ENCODE assay signal across 1 cellular context in genomic region chr14:95956601-95957460, GRCh38.
TF ChIP-seq lines count a peak whose summit lies in the region.

No MANE protein-coding gene starts in this region.

TF ChIP-seq in GM23338, 12 proteins besides CTCF, POLR2A, EP300 and RAD21 (continued from another document):
- TF ChIP-seq, protein P1, sequence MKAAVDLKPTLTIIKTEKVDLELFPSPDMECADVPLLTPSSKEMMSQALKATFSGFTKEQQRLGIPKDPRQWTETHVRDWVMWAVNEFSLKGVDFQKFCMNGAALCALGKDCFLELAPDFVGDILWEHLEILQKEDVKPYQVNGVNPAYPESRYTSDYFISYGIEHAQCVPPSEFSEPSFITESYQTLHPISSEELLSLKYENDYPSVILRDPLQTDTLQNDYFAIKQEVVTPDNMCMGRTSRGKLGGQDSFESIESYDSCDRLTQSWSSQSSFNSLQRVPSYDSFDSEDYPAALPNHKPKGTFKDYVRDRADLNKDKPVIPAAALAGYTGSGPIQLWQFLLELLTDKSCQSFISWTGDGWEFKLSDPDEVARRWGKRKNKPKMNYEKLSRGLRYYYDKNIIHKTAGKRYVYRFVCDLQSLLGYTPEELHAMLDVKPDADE (IDR thresholded peaks at IDR 0.05): no peak
- TF ChIP-seq STAT1 (IDR thresholded peaks at IDR 0.05; ENCODE audit: unreplicated experiment): no peak
- TF ChIP-seq REST (IDR thresholded peaks at IDR 0.05; ENCODE audit: unreplicated experiment): no peak
- no peak for TF ChIP-seq EZH2 (IDR thresholded peaks at IDR 0.05; ENCODE audit: low read depth, unreplicated experiment)
- TF ChIP-seq CREB1 (CRISPR knock-in tag; IDR thresholded peaks at IDR 0.05; ENCODE audit: low read depth): no peak
